Comparison of ENCODE assay signal across 25 cellular contexts in the genomic region with DNA sequence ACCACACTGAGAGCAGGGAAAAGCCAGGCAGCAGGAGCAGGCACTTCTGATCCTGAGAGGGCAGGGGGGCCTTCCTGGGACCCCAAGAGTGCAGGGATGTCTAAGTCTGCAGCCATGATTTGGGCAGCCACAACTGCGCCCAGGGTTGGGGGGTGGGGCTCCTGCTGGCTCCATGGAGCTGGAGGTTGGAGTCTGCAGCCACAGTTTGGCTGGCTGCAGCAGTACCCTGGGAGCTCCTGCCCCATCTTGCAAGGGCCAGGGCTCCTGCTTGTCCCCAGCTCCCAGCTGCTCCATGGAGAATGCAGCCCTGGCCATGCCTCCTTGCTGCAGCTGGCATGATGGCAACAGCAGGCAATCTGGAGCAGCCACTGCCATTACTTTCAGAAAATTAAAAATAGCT.
"Had no signal": no experiment of that assay in that cellular context is flagged by ENCODE, and none has a peak within 500 bp of the region (broad histone marks: within the 10 kb centered on the region; RNA-seq: fewer than 3 reads in every experiment).

No MANE protein-coding gene starts in this region.

- H3K27me3 ChIP-seq: stomach, suprapubic skin, testis, thyroid gland, tibial artery, tibial nerve, transverse colon, upper lobe of left lung, upper lobe of right lung, uterus, vagina had no signal

- H3K4me3 ChIP-seq: stomach, suprapubic skin, testis, thoracic aorta, thyroid gland, tibial artery, tibial nerve, transverse colon, upper lobe of left lung, upper lobe of right lung, uterus, vagina had no signal

- H3K36me3 ChIP-seq: stomach, suprapubic skin, thoracic aorta, thyroid gland, tibial artery, tibial nerve, transverse colon, upper lobe of left lung, upper lobe of right lung, uterus, vagina had no signal

- H3K4me1 ChIP-seq: stomach, suprapubic skin, testis, thyroid gland, tibial artery, tibial nerve, transverse colon, upper lobe of left lung, upper lobe of right lung, uterus, vagina had no signal

- DNase-seq: stimulated activated CD4-positive, alpha-beta T cell treated with anti-CD3 and anti-CD28 coated beads, Interleukin-2, amount 100 ng/mL, for 48 hours; stimulated activated CD4-positive, alpha-beta T cell treated with anti-CD3 and anti-CD28 coated beads, Interleukin-4, amount 100 ng/mL, for 1 hour; stimulated activated CD4-positive, alpha-beta T cell treated with anti-CD3 and anti-CD28 coated beads, Interleukin-4, amount 100 ng/mL, for 24 hours; stimulated activated CD4-positive, alpha-beta T cell treated with anti-CD3 and anti-CD28 coated beads, Interleukin-4, amount 100 ng/mL, for 4 hours; stimulated activated CD8-positive, alpha-beta memory T cell treated with anti-CD3 and anti-CD28 coated beads, Interleukin-4, amount 100 ng/mL, for 48 hours; stimulated activated naive B cell treated with anti-CD40 and anti-IgM and Interleukin-4, amounts not matched to agents 10 μg/mL and 1 μg/mL and 100 μg/mL, for 72 hours; stimulated activated naive CD4-positive, alpha-beta T cell; stimulated activated naive CD4-positive, alpha-beta T cell treated with Interleukin-2 at 50 U/mL for 16 hours; stimulated activated naive CD8-positive, alpha-beta T cell treated with anti-CD3 and anti-CD28 coated beads, Interleukin-15, amount 100 ng/mL, for 72 hours; stimulated activated naive CD8-positive, alpha-beta T cell treated with anti-CD3 and anti-CD28 coated beads, Interleukin-15, Interleukin-2, amounts not matched to agents 100 U/mL and 50 U/mL, for 24 hours; stomach; substantia nigra; testis; thyroid gland; tibial artery; transverse colon; trophoblast cell; upper lobe of right lung; uterus had no signal

- H3K27ac ChIP-seq: stomach, suprapubic skin, testis, thoracic aorta, thyroid gland, tibial artery, tibial nerve, transverse colon, upper lobe of left lung, upper lobe of right lung, uterus, vagina had no signal

- FAIRE-seq: urothelium cell line had no signal

- H3K9me3 ChIP-seq: suprapubic skin, testis, thoracic aorta, thyroid gland, tibial artery, transverse colon, upper lobe of right lung, uterus, vagina had no signal
